Comparison of ENCODE assay signal across 18 cellular contexts in the genomic region with DNA sequence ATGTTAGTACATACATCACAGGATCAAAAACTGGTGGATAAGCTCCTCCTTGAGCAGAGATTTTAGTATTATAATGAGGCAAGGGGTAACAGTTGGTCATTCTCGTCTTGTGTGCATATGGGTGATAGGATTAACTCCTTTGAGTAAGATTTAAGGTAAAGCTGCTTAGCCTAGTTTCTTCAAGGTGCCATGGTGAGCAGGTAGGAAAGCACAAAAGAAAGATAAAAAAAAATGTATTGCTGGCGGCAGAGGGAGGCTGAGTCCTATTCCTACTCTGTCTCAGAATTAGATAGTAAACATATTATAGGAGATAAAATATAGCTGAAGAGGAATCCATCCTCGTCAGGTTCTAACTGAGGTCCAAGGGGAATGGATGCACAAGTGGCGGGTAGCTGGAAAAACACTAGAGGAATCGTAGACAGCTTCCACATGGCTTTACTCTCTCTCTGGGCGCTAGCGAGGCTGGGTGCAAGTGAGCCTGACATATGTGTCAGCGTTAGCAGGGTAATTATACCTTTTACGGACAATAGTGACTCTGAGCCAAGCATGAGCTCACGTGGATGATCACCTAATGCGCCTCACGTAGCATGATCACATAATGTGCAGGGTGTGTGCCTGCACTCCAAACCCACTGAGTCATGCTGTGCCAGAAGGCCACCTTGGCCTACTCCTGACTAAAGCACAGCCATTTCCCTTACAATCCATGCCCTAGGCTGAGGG.
DNase-seq lines count a peak whose midpoint lies in the region; ATAC-seq, FAIRE-seq and TF ChIP-seq lines count a peak whose summit lies in the region.
"Had no signal": no experiment of that assay in that cellular context is flagged by ENCODE, and none has a peak within 500 bp of the region (broad histone marks: within the 10 kb centered on the region; RNA-seq: fewer than 3 reads in every experiment).

No MANE protein-coding gene starts in this region.

- H3K9me3 Mint-ChIP-seq in activated naive CD4-positive, alpha-beta T cell treated with anti-CD3 and anti-CD28 coated beads, Interleukin-2, amount 50 U/mL, for 72 hours: peaks cover 18 to 27% of the 10 kb centered on the region in 2 donors

- H3K4ac ChIP-seq in neuronal stem cell (ENCODE audit: low read length): no peak overlapping the region

- TF ChIP-seq CTCF in D721Med (IDR thresholded peaks at IDR 0.05; ENCODE audit: insufficient read depth, missing control alignments) (no peak), WERI-Rb-1 (IDR thresholded peaks at IDR 0.05; ENCODE audit: low read depth, low read length) (no peak)

- H3K14ac ChIP-seq in neuronal stem cell (ENCODE audit: low read length): no peak overlapping the region

- H3K9me3 ChIP-seq in WERI-Rb-1 (ENCODE audit: severe bottlenecking) (peaks cover 17% of the 10 kb centered on the region), neuronal stem cell (replicated peaks in 1 of 2; ENCODE audit: control insufficient read depth in 2 of 2, insufficient read depth in 1 of 2, low read depth in 1 of 2, low read length in 2 of 2) (peaks cover 0 to 7% of the 10 kb centered on the region in 2 donors)
- H3K9me3 ChIP-seq: HAP-1 had no signal

- H3K27ac ChIP-seq in WERI-Rb-1 (peak overlapping the region; percentile 92), neuronal stem cell (replicated peaks; ENCODE audit: low read length) (no peak overlapping the region)
- H3K27ac ChIP-seq: BLaER1 treated with 17β-estradiol and CSF1 and Interleukin-3, amounts not matched to agents 10 nM and 100 nM had no signal

- H3K9ac ChIP-seq in neuronal stem cell (ENCODE audit: low read depth, low read length, poor library complexity): no peak overlapping the region
- H3K9ac ChIP-seq: BLaER1 treated with 17β-estradiol and CSF1 and Interleukin-3, amounts not matched to agents 10 nM and 100 nM had no signal

- H2BK120ac ChIP-seq in neuronal stem cell (ENCODE audit: low read depth, low read length): no peak overlapping the region

- no peak overlapping the region for H2BK5ac ChIP-seq in neuronal stem cell (ENCODE audit: low read length)

- no peak for ATAC-seq in activated naive CD4-positive, alpha-beta T cell treated with anti-CD3 and anti-CD28 coated beads, Interleukin-2, amount 50 U/mL, for 72 hours

- no peak overlapping the region for H3K4me2 ChIP-seq in neuronal stem cell (ENCODE audit: insufficient read depth, low read length, poor library complexity, severe bottlenecking)
- H3K4me2 ChIP-seq: BLaER1 treated with 17β-estradiol and CSF1 and Interleukin-3, amounts not matched to agents 10 nM and 100 nM had no signal

- no peak overlapping the region for H2AK5ac ChIP-seq in neuronal stem cell (ENCODE audit: low read depth, low read length)

- peak; percentile 99 for FAIRE-seq in D721Med (lab: Jason Lieb, UNC)
- FAIRE-seq: G401.6, GM12892, GM19239 had no signal

- H3K36me3 ChIP-seq in WERI-Rb-1: no peaks in the 10 kb centered on the region
- no peaks in the 10 kb centered on the region for H3K36me3 ChIP-seq in neuronal stem cell (replicated peaks in 1 of 2; ENCODE audit: control insufficient read depth in 2 of 2, insufficient read depth in 2 of 2, low read length in 2 of 2)
- H3K36me3 ChIP-seq: BLaER1 treated with 17β-estradiol and CSF1 and Interleukin-3, amounts not matched to agents 10 nM and 100 nM; HAP-1 had no signal

- H2BK12ac ChIP-seq in neuronal stem cell (ENCODE audit: low read length): no peak overlapping the region

- whole genome bisulfite sequencing in neuronal stem cell (ENCODE audit: extremely low coverage in 2 of 2, insufficient read length in 2 of 2, insufficient replicate concordance in 1 of 2), 2 donors: no CpG with 5 or more reads among the region's 12 CpGs

- H3K27me3 ChIP-seq in WERI-Rb-1 (ENCODE audit: insufficient read depth, low read depth, severe bottlenecking) (no peaks in the 10 kb centered on the region), neuronal stem cell (ENCODE audit: control insufficient read depth in 3 of 3, insufficient read depth in 3 of 3, low read depth in 1 of 3, low read length in 3 of 3) (no peaks in the 10 kb centered on the region)
- H3K27me3 ChIP-seq: BLaER1 treated with 17β-estradiol and CSF1 and Interleukin-3, amounts not matched to agents 10 nM and 100 nM had no signal

- no peak overlapping the region for H3K23ac ChIP-seq in neuronal stem cell (ENCODE audit: low read depth, low read length, poor library complexity)

- DNase-seq in D721Med (ENCODE audit: insufficient read length, low spot score): peak; percentile 17
- DNase-seq in NCI-H524 treated with DMSO at 0.1 percent for 48 hours (lab: John Stamatoyannopoulos, UW): peak; percentile 91
- DNase-seq in WERI-Rb-1: peak; percentile 95
- no peak for DNase-seq in neuronal stem cell (ENCODE audit: low spot score)
- no peak for DNase-seq in dedifferentiated amniotic fluid mesenchymal stem cell (ENCODE audit: extremely low spot score)
- DNase-seq in UCSD-AML1 (lab: John Stamatoyannopoulos, UW; ENCODE audit: unreplicated experiment): no peak
- DNase-seq in activated naive CD4-positive, alpha-beta T cell treated with anti-CD3 and anti-CD28 coated beads, Interleukin-2, amount 50 U/mL, for 72 hours (ENCODE audit: low spot score in 2 of 2): no peak
- DNase-seq: ACHN; CD4-positive, CD25-positive, alpha-beta regulatory T cell; DMS153; DMS79 treated with DMSO at 0.1 percent for 48 hours; EL; GOT3 had no signal

- H4K8ac ChIP-seq in neuronal stem cell (ENCODE audit: low read depth, low read length): no peak overlapping the region

- no peak overlapping the region for H4K91ac ChIP-seq in neuronal stem cell (ENCODE audit: low read depth, low read length, poor library complexity)

- no peaks in the 10 kb centered on the region for H3K79me1 ChIP-seq in neuronal stem cell (ENCODE audit: low read depth, low read length)

- H3K27ac Mint-ChIP-seq in activated naive CD4-positive, alpha-beta T cell treated with anti-CD3 and anti-CD28 coated beads, Interleukin-2, amount 50 U/mL, for 72 hours: no peak overlapping the region
- H3K27ac Mint-ChIP-seq: CD4-positive, CD25-positive, alpha-beta regulatory T cell had no signal

- H3K4me3 ChIP-seq in WERI-Rb-1 (ENCODE audit: low read depth, low read length): peak overlapping the region; percentile 33
- H3K4me3 ChIP-seq in neuronal stem cell (ENCODE audit: low read length in 2 of 2): peak overlapping the region in 1 of 2 donors; percentile 40
- H3K4me3 ChIP-seq: BLaER1 treated with 17β-estradiol and CSF1 and Interleukin-3, amounts not matched to agents 10 nM and 100 nM; HAP-1 had no signal

- H2AFZ ChIP-seq in neuronal stem cell (ENCODE audit: low read length): no peak overlapping the region

- H2BK15ac ChIP-seq in neuronal stem cell (ENCODE audit: low read length): no peak overlapping the region

- no peaks in the 10 kb centered on the region for H3K4me1 ChIP-seq in neuronal stem cell (ENCODE audit: control insufficient read depth in 2 of 2, insufficient read depth in 1 of 2, low read depth in 1 of 2, low read length in 2 of 2)
- H3K4me1 ChIP-seq: BLaER1 treated with 17β-estradiol and CSF1 and Interleukin-3, amounts not matched to agents 10 nM and 100 nM; HAP-1 had no signal

- H3K36me3 Mint-ChIP-seq in activated naive CD4-positive, alpha-beta T cell treated with anti-CD3 and anti-CD28 coated beads, Interleukin-2, amount 50 U/mL, for 72 hours: peaks cover 0 to 8% of the 10 kb centered on the region in 2 donors
- H3K36me3 Mint-ChIP-seq: CD4-positive, CD25-positive, alpha-beta regulatory T cell had no signal

- peak overlapping the region; percentile 62 for H3K18ac ChIP-seq in neuronal stem cell (ENCODE audit: low read length)

Comparison
In these comparisons a context has a peak if more than half of its experiments do, and no peak if none do; other contexts are left out.
1. DNase-seq: peak in D721Med (single experiment), NCI-H524 treated with DMSO at 0.1 percent for 48 hours (single experiment) and WERI-Rb-1 (single experiment); none in neuronal stem cell (single experiment), dedifferentiated amniotic fluid mesenchymal stem cell (single experiment), UCSD-AML1 (single experiment) and activated naive CD4-positive, alpha-beta T cell treated with anti-CD3 and anti-CD28 coated beads, Interleukin-2, amount 50 U/mL, for 72 hours (0 of 2).